29 cellular contexts compared by ENCODE assay signal in genomic region chr12:77099799-77100198, GRCh38. TPM values are rescaled to one million over a fixed set of nuclear protein-coding genes. Genes with fewer than 3 reads are reported as not detected.
"Had no signal": no experiment of that assay in that cellular context is flagged by ENCODE, and none has a peak within 500 bp of the region (broad histone marks: within the 10 kb centered on the region; RNA-seq: fewer than 3 reads in every experiment).

No MANE protein-coding gene starts in this region.

- DNase-seq: activated B cell treated with CpG ODN at 0.5 μM for 24 hours; activated CD4-positive, alpha-beta memory T cell treated with anti-CD3 and anti-CD28 coated beads for 36 hours; activated CD4-positive, alpha-beta T cell treated with anti-CD3 and anti-CD28 coated beads for 4 hours; activated CD4-positive, alpha-beta T cell treated with anti-CD3 and anti-CD28 coated beads, Interleukin-2, amount 10 ng/mL, durations not matched to agents 24 days and 14 days; activated CD4-positive, alpha-beta T cell treated with anti-CD3 and anti-CD28 coated beads, Interleukin-2, amount 50 U/mL, for 1 hour; activated CD4-positive, alpha-beta T cell treated with anti-CD3 and anti-CD28 coated beads, Interleukin-2, amount 50 U/mL, for 4 hours; activated CD4-positive, CD25-positive, alpha-beta regulatory T cell treated with anti-CD3 and anti-CD28 coated beads, Interleukin-2, amount 50 U/mL, for 72 hours; activated CD8-positive, alpha-beta memory T cell treated with anti-CD3 and anti-CD28 coated beads, Interleukin-2, amount 50 U/mL, for 4 hours; activated CD8-positive, alpha-beta T cell treated with anti-CD3 and anti-CD28 coated beads for 36 hours; activated effector memory CD4-positive, alpha-beta T cell treated with Interleukin-2 at 50 U/mL for 16 hours; activated gamma-delta T cell; activated naive CD4-positive, alpha-beta T cell treated with anti-CD3 and anti-CD28 coated beads, Interleukin-2, amount 10 ng/mL, durations not matched to agents 7 days and 5 days; activated naive CD4-positive, alpha-beta T cell treated with Interleukin-2 at 50 U/mL for 16 hours; activated naive CD8-positive, alpha-beta T cell treated with anti-CD3 and anti-CD28 coated beads, Interleukin-2, amount 10 ng/mL, durations not matched to agents 7 days and 5 days; activated naive CD8-positive, alpha-beta T cell treated with anti-CD3 and anti-CD28 coated beads, Interleukin-2, amount 50 U/mL, for 24 hours; activated T-cell treated with anti-CD3 and anti-CD28 coated beads for 4 hours; activated T-cell treated with anti-CD3 and anti-CD28 coated beads, Interleukin-2, amount 50 U/mL, for 1 hour; activated T-cell treated with anti-CD3 and anti-CD28 coated beads, Interleukin-2, amount 50 U/mL, for 4 hours; activated T-cell treated with anti-CD3 and anti-CD28 coated beads, Interleukin-2, amount 50 U/mL, for 72 hours; amniotic stem cell; aorta; body of pancreas; brain microvascular endothelial cell; central memory CD4-positive, alpha-beta T cell; T-helper 1 cell; T-helper 2 cell; T-helper 9 cell had no signal

- ATAC-seq: activated CD8-positive, alpha-beta T cell treated with anti-CD3 and anti-CD28 coated beads for 36 hours; activated naive CD8-positive, alpha-beta T cell treated with anti-CD3 and anti-CD28 coated beads, Interleukin-2, amount 50 U/mL, for 24 hours; activated T-cell treated with anti-CD3 and anti-CD28 coated beads, Interleukin-2, amount 50 U/mL, for 4 hours; activated T-cell treated with anti-CD3 and anti-CD28 coated beads, Interleukin-2, amount 50 U/mL, for 72 hours; body of pancreas had no signal

- H3K36me3 ChIP-seq: brain microvascular endothelial cell, breast epithelium had no signal

- H3K9me3 ChIP-seq: body of pancreas, breast epithelium had no signal

- H3K27ac ChIP-seq: body of pancreas, brain microvascular endothelial cell, breast epithelium, VCaP had no signal

- H3K4me1 ChIP-seq: body of pancreas, breast epithelium had no signal

- H3K4me3 ChIP-seq: body of pancreas, breast epithelium had no signal

- H3K27me3 ChIP-seq: body of pancreas, brain microvascular endothelial cell, breast epithelium had no signal

RNA-seq across cellular contexts. Expression of gene E2F7, which starts 34.4 kb away (rescaled TPM):
- total RNA-seq: body of pancreas had no signal
